ENCODE assay signal across 10 cellular contexts in the genomic region with DNA sequence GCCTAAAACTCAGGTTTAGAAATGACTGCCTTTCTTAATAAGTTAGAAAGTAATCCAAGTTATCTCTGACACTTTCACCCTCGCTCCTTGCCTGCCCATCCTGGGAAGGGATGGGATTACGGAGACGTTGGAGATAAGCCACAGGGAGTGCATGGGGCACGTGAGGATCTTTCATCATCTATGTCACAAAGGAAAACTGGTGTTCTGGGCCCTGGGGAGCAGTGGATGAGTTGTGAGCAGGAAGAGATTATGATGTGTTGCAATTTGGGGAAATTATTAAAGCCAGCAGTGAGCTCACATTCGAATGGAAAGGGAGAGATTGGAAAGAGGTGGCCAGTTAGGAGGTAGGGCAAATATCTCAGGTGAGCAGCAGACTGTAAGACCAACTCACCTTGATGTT. TPM values are rescaled to one million over a fixed set of nuclear protein-coding genes. Genes with fewer than 3 reads are reported as not detected.
A peak's percentile ranks its signal among the peaks of the same experiment; 100 is the strongest.
DNase-seq lines count a peak whose midpoint lies in the region; ATAC-seq and TF ChIP-seq lines count a peak whose summit lies in the region.
"Had no signal": no experiment of that assay in that cellular context is flagged by ENCODE, and none has a peak within 500 bp of the region (broad histone marks: within the 10 kb centered on the region; RNA-seq: fewer than 3 reads in every experiment).

No MANE protein-coding gene starts in this region.

- peak overlapping the region; percentile 81 for H3K27ac ChIP-seq in right cardiac atrium (ENCODE audit: low read length)
- peak overlapping the region; percentile 78 for H3K27ac ChIP-seq in skeletal muscle tissue (ENCODE audit: low read depth, low read length)

- no peak overlapping the region for H3K4me3 ChIP-seq in NB4 (ENCODE audit: low read depth, low read length)
- H3K4me3 ChIP-seq in right cardiac atrium (ENCODE audit: low read length), result no peak overlapping the region
- H3K4me3 ChIP-seq in skeletal muscle tissue (ENCODE audit: low read length in 3 of 3), result peak overlapping the region; percentile 46 to 61 (median 56)

- peaks cover 59% of the 10 kb centered on the region for H3K36me3 Mint-ChIP-seq in endothelial cell (ENCODE audit: low read depth, unreplicated experiment)

- H3K27me3 ChIP-seq in right cardiac atrium (ENCODE audit: control insufficient read depth, insufficient read depth) (no peaks in the 10 kb centered on the region), skeletal muscle tissue (ENCODE audit: control insufficient read depth in 3 of 3, insufficient read depth in 3 of 3, low read length in 3 of 3) (no peaks in the 10 kb centered on the region)

- intact Hi-C loops in right cardiac atrium (cut with DNase I), result no loop called here

- WGBS in right cardiac atrium, result 16% methylated on average over 5 of the region's 5 CpGs

- H3K9me3 ChIP-seq in right cardiac atrium (ENCODE audit: control insufficient read depth, low read length) (no peaks in the 10 kb centered on the region), skeletal muscle tissue (ENCODE audit: control insufficient read depth in 3 of 3, low read length in 3 of 3) (no peaks in the 10 kb centered on the region)

- no peaks in the 10 kb centered on the region for H3K9me3 Mint-ChIP-seq in endothelial cell (ENCODE audit: unreplicated experiment)

- TF ChIP-seq CTCF in NB4 (IDR thresholded peaks at IDR 0.05; ENCODE audit: low read depth, low read length) (no peak), endothelial cell (IDR thresholded peaks at IDR 0.05; ENCODE audit: unreplicated experiment) (no peak)

- peaks cover 0 to 2% (median 0%) of the 10 kb centered on the region in 3 donors for H3K36me3 ChIP-seq in skeletal muscle tissue (ENCODE audit: control insufficient read depth in 3 of 3, insufficient read depth in 3 of 3, low read length in 3 of 3)

- H3K27me3 Mint-ChIP-seq in endothelial cell (ENCODE audit: unreplicated experiment), result peaks cover 11% of the 10 kb centered on the region

- peaks cover 36% of the 10 kb centered on the region for H3K4me1 ChIP-seq in right cardiac atrium (ENCODE audit: control insufficient read depth, insufficient read depth, low read length)
- H3K4me1 ChIP-seq in skeletal muscle tissue (ENCODE audit: control insufficient read depth in 3 of 3, insufficient read depth in 3 of 3, low read length in 3 of 3), result peaks cover 70 to 82% (median 82%) of the 10 kb centered on the region in 3 donors

- H3K4me1 Mint-ChIP-seq in endothelial cell (ENCODE audit: unreplicated experiment), result peaks cover 90% of the 10 kb centered on the region

- ATAC-seq in right cardiac atrium (peak; percentile 6 to 35), GM21447 (IDR thresholded peaks at IDR 0.05; ENCODE audit: unreplicated experiment) (no peak), GM18867 (IDR thresholded peaks at IDR 0.05; ENCODE audit: unreplicated experiment) (no peak)
- ATAC-seq: SK-N-SH treated with all-trans-retinoic acid at 6 μM for 48 hours had no signal

- TF ChIP-seq POLR2A in NB4 (IDR thresholded peaks at IDR 0.05; ENCODE audit: extremely low read depth, insufficient read length), result no peak

- H3K9ac ChIP-seq in skeletal muscle tissue (ENCODE audit: low read depth in 1 of 3, low read length in 3 of 3), result peak overlapping the region; percentile 39 to 70 (median 67)

- peak overlapping the region; percentile 44 for H3K27ac Mint-ChIP-seq in endothelial cell (ENCODE audit: unreplicated experiment)

- DNase-seq in NB4 (ENCODE audit: low read depth) (peak; percentile 14), endothelial cell (ENCODE audit: low spot score) (no peak), right cardiac atrium (peak in 1 of 3 donors; percentile 46), DMS53 treated with DMSO at 0.1 percent for 48 hours (lab: John Stamatoyannopoulos, UW; ENCODE audit: unreplicated experiment) (no peak)
- no peak for DNase-seq in activated CD4-positive, alpha-beta T cell treated with anti-CD3 and anti-CD28 coated beads for 4 hours
- DNase-seq: amniotic stem cell had no signal

- H3K4me3 Mint-ChIP-seq in endothelial cell (ENCODE audit: unreplicated experiment), result no peak overlapping the region

RNA-seq across cellular contexts. Expression of gene AFAP1L1, which starts 12.8 kb away (rescaled TPM):
- total RNA-seq in endothelial cell (ENCODE audit: unreplicated experiment) (393 TPM), right cardiac atrium (10 to 100 TPM; 36.9 to 59.7 (median 42.7) TPM), skeletal muscle tissue (75.7 TPM)
- 26.2 TPM for polyA plus RNA-seq in right cardiac atrium

Comparison
In these comparisons a context has a peak if more than half of its experiments do, and no peak if none do; other contexts are left out.
1. H3K4me3 ChIP-seq: peak in skeletal muscle tissue (3 of 3); none in NB4 (single experiment) and right cardiac atrium (single experiment).
2. ATAC-seq: peak in right cardiac atrium (2 of 2); none in GM21447 (single experiment) and GM18867 (single experiment).